ENCODE assay signal across 11 cellular contexts in the genomic region with DNA sequence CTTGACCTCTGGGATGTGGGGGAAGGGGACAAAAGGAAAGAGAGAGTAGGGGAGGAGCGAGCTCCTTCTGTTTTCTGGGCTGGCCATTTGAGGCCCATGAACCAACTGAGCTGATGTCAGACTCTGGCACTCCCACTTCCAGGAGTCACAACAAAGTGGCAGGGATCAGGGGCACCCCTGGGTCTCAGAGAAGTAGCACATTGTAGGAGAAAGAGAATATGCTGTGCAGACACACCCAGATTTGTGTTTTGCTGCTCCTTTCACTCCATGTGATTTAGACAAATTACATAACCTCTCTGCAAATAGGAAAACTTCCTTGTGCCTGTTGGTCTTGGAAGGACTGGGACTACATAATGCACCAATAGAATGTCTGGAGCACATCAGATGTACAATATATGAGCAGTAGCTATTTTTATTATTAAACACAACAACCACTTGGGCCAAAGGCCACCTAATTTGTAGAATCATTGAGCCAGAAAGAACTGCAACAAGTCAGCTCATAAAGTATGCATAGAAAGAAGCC.
A peak's percentile ranks its signal among the peaks of the same experiment; 100 is the strongest.
DNase-seq lines count a peak whose midpoint lies in the region; ATAC-seq and TF ChIP-seq lines count a peak whose summit lies in the region.
"Had no signal": no experiment of that assay in that cellular context is flagged by ENCODE, and none has a peak within 500 bp of the region (broad histone marks: within the 10 kb centered on the region; RNA-seq: fewer than 3 reads in every experiment).

No MANE protein-coding gene starts in this region.

- peaks cover 31% of the 10 kb centered on the region for H3K4me1 Mint-ChIP-seq in type B pancreatic cell (ENCODE audit: unreplicated experiment)
- H3K4me1 Mint-ChIP-seq in activated CD4-positive, alpha-beta memory T cell treated with anti-CD3 and anti-CD28 coated beads, Interleukin-2, amount 10 ng/mL, durations not matched to agents 7 days and 5 days, result no peaks in the 10 kb centered on the region

- BruUV-seq in PC-3 (replicated peaks; lab: Mats Ljungman, UMichigan), result no TSS peak

- DNase-seq in PC-3 (no peak), fibroblast of lung (ENCODE audit: low read depth in 2 of 2) (peak; percentile 63 to 71), myocyte (ENCODE audit: low read depth) (peak; percentile 85), type B pancreatic cell (ENCODE audit: extremely low spot score, unreplicated experiment) (no peak), NCI-H1694 treated with DMSO at 0.1 percent for 48 hours (lab: John Stamatoyannopoulos, UW) (no peak), DMS79 (lab: John Stamatoyannopoulos, UW) (no peak), superior temporal gyrus (ENCODE audit: extremely low spot score) (no peak)
- DNase-seq in activated CD4-positive, alpha-beta memory T cell treated with anti-CD3 and anti-CD28 coated beads, Interleukin-2, amount 10 ng/mL, durations not matched to agents 7 days and 5 days, result no peak
- DNase-seq: DMS79 treated with DMSO at 0.1 percent for 48 hours, NCI-H526 treated with DMSO at 0.1 percent for 48 hours, psoas muscle had no signal

- no peaks in the 10 kb centered on the region for H3K27me3 Mint-ChIP-seq in type B pancreatic cell
- H3K27me3 Mint-ChIP-seq in activated CD4-positive, alpha-beta memory T cell treated with anti-CD3 and anti-CD28 coated beads, Interleukin-2, amount 10 ng/mL, durations not matched to agents 7 days and 5 days, result peaks cover 2% of the 10 kb centered on the region

- H4K20me1 ChIP-seq in PC-3 (ENCODE audit: low read length) (no peaks in the 10 kb centered on the region), fibroblast of lung (ENCODE audit: control insufficient read depth, extremely low read depth, insufficient read depth, low read length) (no peaks in the 10 kb centered on the region)

- H3K4me3 ChIP-seq in PC-3 (ENCODE audit: low read length) (no peak overlapping the region), fibroblast of lung (replicated peaks in 1 of 4; ENCODE audit: control extremely low read depth in 1 of 4, insufficient read depth in 1 of 4, low read depth in 3 of 4, low read length in 4 of 4) (no peak overlapping the region)
- H3K4me3 ChIP-seq: psoas muscle had no signal

- no peak overlapping the region for H3K27ac ChIP-seq in PC-3 (ENCODE audit: low read length)
- no peak overlapping the region for H3K27ac ChIP-seq in fibroblast of lung (ENCODE audit: insufficient read depth, low read length)

- H3K4me3 Mint-ChIP-seq in type B pancreatic cell, result no peak overlapping the region
- H3K4me3 Mint-ChIP-seq in activated CD4-positive, alpha-beta memory T cell treated with anti-CD3 and anti-CD28 coated beads, Interleukin-2, amount 10 ng/mL, durations not matched to agents 7 days and 5 days, result no peak overlapping the region

- H3K4me1 ChIP-seq in PC-3 (ENCODE audit: insufficient read depth, low read length) (peaks cover 8% of the 10 kb centered on the region), fibroblast of lung (ENCODE audit: control insufficient read depth, extremely low read depth, insufficient read depth, low read length) (peaks cover 18% of the 10 kb centered on the region)

- POLR2A ChIA-PET in PC-3 (lab: Charles Lee; ENCODE audit: unreplicated experiment), result interaction anchor here (0.6 to 0.7 kb wide), 2 partner anchors 258 to 370 kb away, joined by 4 to 5 read pairs; no protein-coding TSS in a partner anchor
- POLR2A ChIA-PET in activated CD4-positive, alpha-beta memory T cell treated with anti-CD3 and anti-CD28 coated beads, Interleukin-2, amount 10 ng/mL, durations not matched to agents 7 days and 5 days (lab: Charles Lee), result interaction anchor here (0.5 kb wide), 1 partner anchor 581 kb away, joined by 3 read pairs; no protein-coding TSS in a partner anchor

- H3K27me3 ChIP-seq in PC-3 (ENCODE audit: low read length), result no peaks in the 10 kb centered on the region
- H3K27me3 ChIP-seq in fibroblast of lung (ENCODE audit: control insufficient read depth, insufficient read depth, low read length), result no peaks in the 10 kb centered on the region

- peak overlapping the region; percentile 93 for H3K27ac Mint-ChIP-seq in type B pancreatic cell
- no peak overlapping the region for H3K27ac Mint-ChIP-seq in activated CD4-positive, alpha-beta memory T cell treated with anti-CD3 and anti-CD28 coated beads, Interleukin-2, amount 10 ng/mL, durations not matched to agents 7 days and 5 days

- intact Hi-C loops in PC-3 (cut with micrococcal nuclease), result no loop called here

- peaks cover 6% of the 10 kb centered on the region for H3K9me3 Mint-ChIP-seq in type B pancreatic cell
- peaks cover 18% of the 10 kb centered on the region for H3K9me3 Mint-ChIP-seq in activated CD4-positive, alpha-beta memory T cell treated with anti-CD3 and anti-CD28 coated beads, Interleukin-2, amount 10 ng/mL, durations not matched to agents 7 days and 5 days

- H3K36me3 Mint-ChIP-seq in type B pancreatic cell, result peaks cover 30% of the 10 kb centered on the region
- H3K36me3 Mint-ChIP-seq in activated CD4-positive, alpha-beta memory T cell treated with anti-CD3 and anti-CD28 coated beads, Interleukin-2, amount 10 ng/mL, durations not matched to agents 7 days and 5 days (ENCODE audit: low read depth), result peaks cover 4% of the 10 kb centered on the region

- peak; percentile 50 for ATAC-seq in PC-3

- no peak overlapping the region for H3K9ac ChIP-seq in PC-3 (ENCODE audit: low read length)
- no peak overlapping the region for H3K9ac ChIP-seq in fibroblast of lung (ENCODE audit: insufficient read depth, low read length)

- H2AFZ ChIP-seq in PC-3 (ENCODE audit: low read length), result no peak overlapping the region
- H2AFZ ChIP-seq in fibroblast of lung (ENCODE audit: low read length), result no peak overlapping the region

- CTCF ChIA-PET in PC-3 (lab: Charles Lee), result no interaction called here
- CTCF ChIA-PET in activated CD4-positive, alpha-beta memory T cell treated with anti-CD3 and anti-CD28 coated beads, Interleukin-2, amount 10 ng/mL, durations not matched to agents 7 days and 5 days (lab: Charles Lee), result no interaction called here

- TF ChIP-seq CTCF in PC-3 (conservative IDR thresholded peaks at IDR 0.05; ENCODE audit: low read depth, low read length) (no peak), fibroblast of lung (conservative IDR thresholded peaks at IDR 0.05 in 1 of 2, IDR thresholded peaks at IDR 0.05 in 1 of 2; ENCODE audit: low read depth in 1 of 2, low read length in 2 of 2) (no peak), type B pancreatic cell (conservative IDR thresholded peaks at IDR 0.05) (no peak)

- H3K9me3 ChIP-seq in PC-3 (ENCODE audit: low read length), result peaks cover 13% of the 10 kb centered on the region
- no peaks in the 10 kb centered on the region for H3K9me3 ChIP-seq in fibroblast of lung (ENCODE audit: control insufficient read depth, insufficient read depth, low read depth, low read length)

- H3K79me2 ChIP-seq in PC-3 (ENCODE audit: low read length) (no peaks in the 10 kb centered on the region), fibroblast of lung (ENCODE audit: control insufficient read depth, insufficient read depth, low read length) (no peaks in the 10 kb centered on the region)

- H3F3A ChIP-seq in PC-3 (ENCODE audit: low read length, unreplicated experiment), result no peaks in the 10 kb centered on the region

- H3K36me3 ChIP-seq in PC-3 (ENCODE audit: low read depth, low read length) (peaks cover 3% of the 10 kb centered on the region; the same call in 1 of the 2 replicates), fibroblast of lung (ENCODE audit: control insufficient read depth, insufficient read depth, low read length) (no peaks in the 10 kb centered on the region)

- H3K9me2 ChIP-seq in PC-3 (replicated peaks; ENCODE audit: low read length), result no peaks in the 10 kb centered on the region

- H3K4me2 ChIP-seq in PC-3 (ENCODE audit: low read length) (no peak overlapping the region), fibroblast of lung (ENCODE audit: extremely low read depth, insufficient read depth, low read length) (no peak overlapping the region)

Comparison
In these comparisons a context has a peak if more than half of its experiments do, and no peak if none do; other contexts are left out.
1. DNase-seq: peak in fibroblast of lung (2 of 2) and myocyte (single experiment); none in PC-3 (single experiment), type B pancreatic cell (single experiment), NCI-H1694 treated with DMSO at 0.1 percent for 48 hours (single experiment), DMS79 (single experiment), superior temporal gyrus (single experiment) and activated CD4-positive, alpha-beta memory T cell treated with anti-CD3 and anti-CD28 coated beads, Interleukin-2, amount 10 ng/mL, durations not matched to agents 7 days and 5 days (single experiment).